In the genomic region with DNA sequence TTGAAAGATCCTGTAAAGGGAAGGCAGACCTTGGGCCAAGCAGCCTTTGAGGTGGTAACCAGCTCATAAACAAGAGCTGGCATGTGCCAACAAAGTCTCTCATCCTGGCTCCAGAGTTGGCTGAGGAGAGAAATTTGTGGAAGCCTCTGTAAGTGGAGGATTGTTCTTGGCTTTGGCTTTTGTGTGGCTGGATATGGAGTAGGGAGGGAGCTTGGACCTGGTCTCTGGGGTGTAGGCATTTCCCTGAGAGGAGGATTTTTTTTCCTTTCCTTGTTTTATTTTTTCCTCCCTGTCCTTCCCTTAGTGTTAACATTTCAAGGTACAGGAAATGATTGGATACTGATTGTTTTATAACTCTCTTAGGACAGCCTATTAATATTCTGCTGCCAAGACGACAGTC, we compare ENCODE assay signal across 10 cellular contexts.
A peak's percentile ranks its signal among the peaks of the same experiment; 100 is the strongest.
DNase-seq lines count a peak whose midpoint lies in the region; ATAC-seq and TF ChIP-seq lines count a peak whose summit lies in the region.
"Had no signal": no experiment of that assay in that cellular context is flagged by ENCODE, and none has a peak within 500 bp of the region (broad histone marks: within the 10 kb centered on the region; RNA-seq: fewer than 3 reads in every experiment).

No MANE protein-coding gene starts in this region.

- intact Hi-C loops in PC-3 (cut with micrococcal nuclease) = no loop called here

- H2AFZ ChIP-seq in PC-3 (ENCODE audit: low read length) = no peak overlapping the region
- no peak overlapping the region for H2AFZ ChIP-seq in neural cell (ENCODE audit: low read depth, low read length)

- H3K9me2 ChIP-seq in PC-3 (replicated peaks; ENCODE audit: low read length) = no peaks in the 10 kb centered on the region
- H3K9me2 ChIP-seq in neural cell (ENCODE audit: insufficient read depth, low read length) = no peaks in the 10 kb centered on the region

- peak; percentile 28 for DNase-seq in Ammon's horn (ENCODE audit: low spot score)
- DNase-seq in PC-3 = no peak
- no peak for DNase-seq in GM19240 (ENCODE audit: insufficient read length, low spot score)
- DNase-seq in EL = no peak
- DNase-seq: central memory CD4-positive, alpha-beta T cell; NCI-H1930 had no signal

- H3K27me3 ChIP-seq in PC-3 (ENCODE audit: low read length) (no peaks in the 10 kb centered on the region), neural cell (ENCODE audit: insufficient read depth, low read depth, low read length) (no peaks in the 10 kb centered on the region)

- H4K20me1 ChIP-seq in PC-3 (ENCODE audit: low read length) (no peaks in the 10 kb centered on the region), neural cell (ENCODE audit: insufficient read depth) (no peaks in the 10 kb centered on the region)

- H3F3A ChIP-seq in PC-3 (ENCODE audit: low read length, unreplicated experiment) = no peaks in the 10 kb centered on the region
- H3F3A ChIP-seq in neural cell (ENCODE audit: insufficient read depth, low read length, poor library complexity, severe bottlenecking) = peaks cover 3% of the 10 kb centered on the region

- no peak overlapping the region for H3K4me3 ChIP-seq in PC-3 (ENCODE audit: low read length)
- peak overlapping the region; percentile 39 for H3K4me3 ChIP-seq in neural cell (ENCODE audit: low read length)

- POLR2A ChIA-PET in PC-3 (lab: Charles Lee; ENCODE audit: unreplicated experiment) = no interaction called here

- H3K36me3 ChIP-seq in PC-3 (ENCODE audit: low read depth, low read length) = no peaks in the 10 kb centered on the region
- no peaks in the 10 kb centered on the region for H3K36me3 ChIP-seq in neural cell (ENCODE audit: insufficient read depth, low read length)

- TF ChIP-seq EP300 in neural cell (conservative IDR thresholded peaks at IDR 0.05; ENCODE audit: poor library complexity, severe bottlenecking) = no peak

- no peaks in the 10 kb centered on the region for H3K9me3 ChIP-seq in PC-3 (ENCODE audit: low read length)
- no peaks in the 10 kb centered on the region for H3K9me3 ChIP-seq in neural cell (ENCODE audit: low read length)

- CTCF ChIA-PET in PC-3 (lab: Charles Lee) = interaction anchor here (0.7 kb wide), 1 partner anchor 27 kb away, joined by 5 read pairs; no protein-coding TSS in a partner anchor

- no TSS peak for BruUV-seq in PC-3 (replicated peaks; lab: Mats Ljungman, UMichigan)

- no peak for TF ChIP-seq RAD21 in neural cell (conservative IDR thresholded peaks at IDR 0.05)

- TF ChIP-seq CTCF in PC-3 (conservative IDR thresholded peaks at IDR 0.05; ENCODE audit: low read depth, low read length) (no peak), neural cell (IDR thresholded peaks at IDR 0.05; ENCODE audit: poor library complexity, severe bottlenecking) (no peak)

- ATAC-seq in PC-3 (peak; percentile 39), esophagus mucosa (peak; percentile 42), GM21529 (IDR thresholded peaks at IDR 0.05; ENCODE audit: unreplicated experiment) (no peak), GM21825 (IDR thresholded peaks at IDR 0.05; ENCODE audit: unreplicated experiment) (no peak)

- no peak overlapping the region for H3K9ac ChIP-seq in PC-3 (ENCODE audit: low read length)
- H3K9ac ChIP-seq in neural cell (ENCODE audit: low read length) = no peak overlapping the region

- H3K27ac ChIP-seq in PC-3 (ENCODE audit: low read length) (peak overlapping the region; percentile 30), neural cell (ENCODE audit: low read length) (peak overlapping the region; percentile 74)

- H3K79me2 ChIP-seq in PC-3 (ENCODE audit: low read length) (peaks cover 61% of the 10 kb centered on the region), neural cell (replicated peaks; ENCODE audit: insufficient read depth, low read length) (peaks cover 68% of the 10 kb centered on the region)

- peaks cover 9% of the 10 kb centered on the region for H3K4me1 ChIP-seq in PC-3 (ENCODE audit: insufficient read depth, low read length)

- H3K4me2 ChIP-seq in PC-3 (ENCODE audit: low read length) = 0 out of 2 replicates have a peak overlapping the region, but pooled peaks have one; percentile 2
- H3K4me2 ChIP-seq in neural cell (ENCODE audit: low read length) = no peak overlapping the region

TF ChIP-seq in neural cell, 6 proteins besides CTCF, POLR2A, EP300 and RAD21:
- no peak for TF ChIP-seq TAF1 (IDR thresholded peaks at IDR 0.05; ENCODE audit: low read depth)
- no peak for TF ChIP-seq EZH2 (IDR thresholded peaks at IDR 0.05; ENCODE audit: borderline replicate concordance, insufficient read depth, low read length, poor library complexity, severe bottlenecking)
- TF ChIP-seq MXI1 (conservative IDR thresholded peaks at IDR 0.05; ENCODE audit: poor library complexity, severe bottlenecking) = no peak
- no peak for TF ChIP-seq POLR2AphosphoS5 (IDR thresholded peaks at IDR 0.05)
- no peak for TF ChIP-seq SMC3 (conservative IDR thresholded peaks at IDR 0.05; ENCODE audit: poor library complexity)
- no peak for TF ChIP-seq REST (IDR thresholded peaks at IDR 0.05; ENCODE audit: borderline replicate concordance)
TF ChIP-seq in neural cell: peak in this region for 0.

Comparison
In these comparisons a context has a peak if more than half of its experiments do, and no peak if none do; other contexts are left out.
1. ATAC-seq: peak in PC-3 (single experiment) and esophagus mucosa (single experiment); none in GM21529 (single experiment) and GM21825 (single experiment).